Comparison of ENCODE assay signal across 8 cellular contexts in the genomic region with DNA sequence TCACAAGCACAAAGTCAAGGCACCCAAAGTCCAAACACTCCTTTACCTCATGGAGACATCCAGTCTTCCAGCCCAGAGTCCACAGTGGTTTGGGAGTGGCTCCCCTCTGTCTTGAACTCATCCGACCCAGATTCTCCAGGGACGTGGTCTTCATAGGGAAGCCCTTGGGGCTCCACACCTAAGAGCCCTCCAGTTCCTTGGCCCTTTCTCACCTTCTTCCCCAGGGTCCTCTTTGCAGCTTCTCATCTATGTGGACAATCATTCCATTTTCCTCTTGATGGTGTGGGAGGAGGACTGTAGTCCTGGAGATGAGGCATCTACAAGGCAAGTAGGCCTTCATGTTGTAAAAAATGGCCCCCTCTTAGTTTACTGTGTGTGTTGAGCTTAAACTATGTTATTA.
"Had no signal": no experiment of that assay in that cellular context is flagged by ENCODE, and none has a peak within 500 bp of the region (broad histone marks: within the 10 kb centered on the region; RNA-seq: fewer than 3 reads in every experiment).

No MANE protein-coding gene starts in this region.

- FAIRE-seq: G401.6, GM12878, GM12891, GM12892, GM18507, GM19239 had no signal

- H3K4me3 ChIP-seq: GM12878 had no signal

- DNase-seq: GDM1, GF-D8 had no signal
